ENCODE assay signal across 33 cellular contexts in the genomic region with DNA sequence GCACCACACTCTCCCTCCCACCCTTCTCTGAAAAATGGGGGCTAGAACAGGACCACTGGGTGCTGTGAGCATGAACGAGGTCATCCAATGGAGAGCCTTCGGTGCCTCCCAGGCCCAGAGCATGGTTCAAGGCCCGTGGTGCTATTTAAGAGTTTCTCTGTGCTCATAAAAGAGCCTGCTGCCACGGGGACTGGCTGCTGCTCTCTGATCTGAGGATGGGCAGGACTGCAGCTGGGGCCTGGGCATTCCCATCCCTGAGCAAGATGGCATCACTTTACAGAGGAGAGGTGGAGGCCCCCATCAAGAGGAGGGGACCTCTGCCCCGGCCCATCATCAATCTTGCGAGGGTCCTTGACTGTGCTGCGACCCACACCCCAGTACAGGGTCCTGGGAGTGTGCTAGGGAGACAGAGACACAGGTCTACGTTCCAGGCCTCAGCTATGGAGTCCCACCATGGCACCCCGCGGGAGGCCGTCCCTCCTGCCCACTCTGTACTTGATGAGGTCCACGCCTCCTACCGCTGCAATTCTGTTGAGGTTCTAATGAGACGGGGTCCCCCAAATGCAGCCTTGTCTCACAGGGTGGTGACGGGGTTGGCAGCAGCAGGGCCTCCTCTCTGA.
DNase-seq lines count a peak whose midpoint lies in the region; ATAC-seq and TF ChIP-seq lines count a peak whose summit lies in the region.
"Had no signal": no experiment of that assay in that cellular context is flagged by ENCODE, and none has a peak within 500 bp of the region (broad histone marks: within the 10 kb centered on the region; RNA-seq: fewer than 3 reads in every experiment).

No MANE protein-coding gene starts in this region.

- no peaks in the 10 kb centered on the region for H3K27me3 ChIP-seq in right atrium auricular region
- peaks cover 0 to 4% (median 0%) of the 10 kb centered on the region in 3 experiments for H3K27me3 ChIP-seq in neuronal stem cell (ENCODE audit: control insufficient read depth in 3 of 3, insufficient read depth in 3 of 3, low read depth in 1 of 3, low read length in 3 of 3)
- peaks cover 2% of the 10 kb centered on the region for H3K27me3 ChIP-seq in osteoblast (ENCODE audit: insufficient read depth, low read length)
- H3K27me3 ChIP-seq: BE2C had no signal

- peak overlapping the region; percentile 87 for H2BK15ac ChIP-seq in neuronal stem cell (ENCODE audit: low read length)

- no CpG with 5 or more reads among the region's 15 CpGs for WGBS in neuronal stem cell (ENCODE audit: extremely low coverage in 2 of 2, insufficient read length in 2 of 2, insufficient replicate concordance in 1 of 2), 2 donors

- H2AK5ac ChIP-seq in neuronal stem cell (ENCODE audit: low read depth, low read length): no peak overlapping the region

- H3K36me3 Mint-ChIP-seq in activated T-helper 1 cell treated with anti-CD3 and anti-CD28 coated beads, Interleukin-12 subunit alpha, Interleukin-12 subunit beta, Interleukin-2, Interleukin-4 antibody, amounts not matched to agents 30 ng/mL and 10 ng/mL and 1 ng/mL, durations not matched to agents 14 hours and 24 hours and 36 hours (ENCODE audit: low read depth): no peaks in the 10 kb centered on the region
- H3K36me3 Mint-ChIP-seq: CD14-positive monocyte; CD4-positive, alpha-beta memory T cell; CD4-positive, CD25-positive, alpha-beta regulatory T cell; CD8-positive, alpha-beta memory T cell; CD8-positive, alpha-beta T cell had no signal

- no peak overlapping the region for H4K91ac ChIP-seq in neuronal stem cell (ENCODE audit: low read depth, low read length, poor library complexity)

- intact Hi-C loops in Right ventricle myocardium inferior (cut with DNase I): no loop called here
- intact Hi-C loops in activated T-helper 1 cell treated with anti-CD3 and anti-CD28 coated beads, Interleukin-12 subunit alpha, Interleukin-12 subunit beta, Interleukin-2, Interleukin-4 antibody, amounts not matched to agents 30 ng/mL and 10 ng/mL and 1 ng/mL, durations not matched to agents 14 hours and 24 hours and 36 hours (cut with micrococcal nuclease): no loop called here

- DNase-seq in Right ventricle myocardium inferior (ENCODE audit: missing footprints) (peak; percentile 51), right atrium auricular region (ENCODE audit: low spot score) (no peak), neuronal stem cell (ENCODE audit: low spot score) (no peak), osteoblast (ENCODE audit: insufficient read length, low spot score, missing footprints) (peak; percentile 57), GM19240 (ENCODE audit: insufficient read length, low spot score) (no peak)
- DNase-seq in activated T-helper 1 cell treated with anti-CD3 and anti-CD28 coated beads, Interleukin-12 subunit alpha, Interleukin-12 subunit beta, Interleukin-2, Interleukin-4 antibody, amounts not matched to agents 30 ng/mL and 10 ng/mL and 1 ng/mL, durations not matched to agents 14 hours and 24 hours and 36 hours (ENCODE audit: low spot score): no peak
- DNase-seq: 8988T; ACHN; AML-193; BE2C; C1 segment of cervical spinal cord; Caco-2; Calu3; CD4-positive, alpha-beta memory T cell; CD4-positive, alpha-beta T cell; CD4-positive, CD25-positive, alpha-beta regulatory T cell; CD8-positive, alpha-beta memory T cell; CD8-positive, alpha-beta T cell; COR-L47; DMS 273 treated with DMSO at 0.1 percent for 48 hours; DMS153; DMS53; DMS79; DMS79 treated with DMSO at 0.1 percent for 48 hours; DND-41; EL had no signal

- no peak overlapping the region for H3K4me2 ChIP-seq in neuronal stem cell (ENCODE audit: insufficient read depth, low read length, poor library complexity, severe bottlenecking)
- no peak overlapping the region for H3K4me2 ChIP-seq in osteoblast (ENCODE audit: insufficient read depth, low read length)
- H3K4me2 ChIP-seq: A549; BLaER1; BLaER1 treated with 17β-estradiol and CSF1 and Interleukin-3, amounts not matched to agents 10 nM and 100 nM had no signal

- H3K27ac Mint-ChIP-seq in activated T-helper 1 cell treated with anti-CD3 and anti-CD28 coated beads, Interleukin-12 subunit alpha, Interleukin-12 subunit beta, Interleukin-2, Interleukin-4 antibody, amounts not matched to agents 30 ng/mL and 10 ng/mL and 1 ng/mL, durations not matched to agents 14 hours and 24 hours and 36 hours: no peak overlapping the region
- H3K27ac Mint-ChIP-seq: B cell; CD14-positive monocyte; CD4-positive, alpha-beta memory T cell; CD4-positive, alpha-beta T cell; CD4-positive, CD25-positive, alpha-beta regulatory T cell; CD8-positive, alpha-beta memory T cell; CD8-positive, alpha-beta T cell had no signal

- H2BK12ac ChIP-seq in neuronal stem cell (ENCODE audit: low read length): no peak overlapping the region

- no peaks in the 10 kb centered on the region for H3K79me1 ChIP-seq in neuronal stem cell (ENCODE audit: low read depth, low read length)

- H3K23ac ChIP-seq in neuronal stem cell (ENCODE audit: low read depth, low read length, poor library complexity): no peak overlapping the region

- H3K9me3 ChIP-seq in right atrium auricular region (peaks cover 0 to 17% of the 10 kb centered on the region in 2 donors), neuronal stem cell (replicated peaks in 1 of 2; ENCODE audit: control insufficient read depth in 2 of 2, insufficient read depth in 1 of 2, low read depth in 1 of 2, low read length in 2 of 2) (no peaks in the 10 kb centered on the region), osteoblast (ENCODE audit: low read depth, low read length) (no peaks in the 10 kb centered on the region)
- H3K9me3 ChIP-seq: A549; BE2C; BLaER1; BLaER1 treated with 17β-estradiol and CSF1 and Interleukin-3, amounts not matched to agents 10 nM and 100 nM; Caco-2 had no signal

- peak overlapping the region; percentile 11 for H3K18ac ChIP-seq in neuronal stem cell (ENCODE audit: low read length)

- no peak overlapping the region for H2AFZ ChIP-seq in neuronal stem cell (ENCODE audit: low read length)
- H2AFZ ChIP-seq in osteoblast (ENCODE audit: low read length): no peak overlapping the region

- no peak overlapping the region for H3K4me3 Mint-ChIP-seq in activated T-helper 1 cell treated with anti-CD3 and anti-CD28 coated beads, Interleukin-12 subunit alpha, Interleukin-12 subunit beta, Interleukin-2, Interleukin-4 antibody, amounts not matched to agents 30 ng/mL and 10 ng/mL and 1 ng/mL, durations not matched to agents 14 hours and 24 hours and 36 hours
- H3K4me3 Mint-ChIP-seq: B cell; CD4-positive, alpha-beta memory T cell; CD4-positive, alpha-beta T cell; CD4-positive, CD25-positive, alpha-beta regulatory T cell; CD8-positive, alpha-beta memory T cell; CD8-positive, alpha-beta T cell had no signal

- H3K9ac ChIP-seq in neuronal stem cell (ENCODE audit: low read depth, low read length, poor library complexity): no peak overlapping the region
- H3K9ac ChIP-seq: BLaER1; BLaER1 treated with 17β-estradiol and CSF1 and Interleukin-3, amounts not matched to agents 10 nM and 100 nM had no signal

- H3K36me3 ChIP-seq in right atrium auricular region (no peaks in the 10 kb centered on the region), neuronal stem cell (replicated peaks in 1 of 2; ENCODE audit: control insufficient read depth in 2 of 2, insufficient read depth in 2 of 2, low read length in 2 of 2) (no peaks in the 10 kb centered on the region), osteoblast (ENCODE audit: insufficient read depth, low read length) (no peaks in the 10 kb centered on the region)
- H3K36me3 ChIP-seq: BE2C; BLaER1; BLaER1 treated with 17β-estradiol and CSF1 and Interleukin-3, amounts not matched to agents 10 nM and 100 nM had no signal

- no peaks in the 10 kb centered on the region for H4K20me1 ChIP-seq in osteoblast (ENCODE audit: insufficient read depth, low read length)
- H4K20me1 ChIP-seq: BLaER1; BLaER1 treated with 17β-estradiol and CSF1 and Interleukin-3, amounts not matched to agents 10 nM and 100 nM had no signal

- H2BK5ac ChIP-seq in neuronal stem cell (ENCODE audit: low read length): peak overlapping the region; percentile 35

- H4K8ac ChIP-seq in neuronal stem cell (ENCODE audit: low read depth, low read length): no peak overlapping the region

- no peak for ATAC-seq in Right ventricle myocardium inferior
- ATAC-seq: A549; CD8-positive, alpha-beta T cell had no signal

- no peaks in the 10 kb centered on the region for H3K4me1 Mint-ChIP-seq in activated T-helper 1 cell treated with anti-CD3 and anti-CD28 coated beads, Interleukin-12 subunit alpha, Interleukin-12 subunit beta, Interleukin-2, Interleukin-4 antibody, amounts not matched to agents 30 ng/mL and 10 ng/mL and 1 ng/mL, durations not matched to agents 14 hours and 24 hours and 36 hours (ENCODE audit: low read depth)
- H3K4me1 Mint-ChIP-seq: B cell; CD14-positive monocyte; CD4-positive, alpha-beta memory T cell; CD4-positive, CD25-positive, alpha-beta regulatory T cell; CD8-positive, alpha-beta memory T cell had no signal

- H3K4ac ChIP-seq in neuronal stem cell (ENCODE audit: low read length): no peak overlapping the region

- no peaks in the 10 kb centered on the region for H3K9me3 Mint-ChIP-seq in activated T-helper 1 cell treated with anti-CD3 and anti-CD28 coated beads, Interleukin-12 subunit alpha, Interleukin-12 subunit beta, Interleukin-2, Interleukin-4 antibody, amounts not matched to agents 30 ng/mL and 10 ng/mL and 1 ng/mL, durations not matched to agents 14 hours and 24 hours and 36 hours
- H3K9me3 Mint-ChIP-seq: CD4-positive, alpha-beta T cell had no signal

- no peaks in the 10 kb centered on the region for H3K79me2 ChIP-seq in osteoblast (ENCODE audit: insufficient read depth, low read length)

- H3K27ac ChIP-seq in right atrium auricular region (no peak overlapping the region), neuronal stem cell (replicated peaks; ENCODE audit: low read length) (no peak overlapping the region), osteoblast (ENCODE audit: low read depth, low read length) (no peak overlapping the region)
- H3K27ac ChIP-seq: 22Rv1; A549; BLaER1; BLaER1 treated with 17β-estradiol and CSF1 and Interleukin-3, amounts not matched to agents 10 nM and 100 nM; C4-2B had no signal

- no peak for TF ChIP-seq CTCF in right atrium auricular region (IDR thresholded peaks at IDR 0.05)
- no peak for TF ChIP-seq CTCF in osteoblast (IDR thresholded peaks at IDR 0.05; ENCODE audit: extremely low read depth, low read depth, low read length)

- H3K4me3 ChIP-seq in right atrium auricular region: no peak overlapping the region
- no peak overlapping the region for H3K4me3 ChIP-seq in neuronal stem cell (ENCODE audit: low read length in 2 of 2)
- H3K4me3 ChIP-seq in osteoblast (ENCODE audit: insufficient read depth, low read length): no peak overlapping the region
- H3K4me3 ChIP-seq: A549; BLaER1; BLaER1 treated with 17β-estradiol and CSF1 and Interleukin-3, amounts not matched to agents 10 nM and 100 nM had no signal

- no peaks in the 10 kb centered on the region for H3K27me3 Mint-ChIP-seq in activated T-helper 1 cell treated with anti-CD3 and anti-CD28 coated beads, Interleukin-12 subunit alpha, Interleukin-12 subunit beta, Interleukin-2, Interleukin-4 antibody, amounts not matched to agents 30 ng/mL and 10 ng/mL and 1 ng/mL, durations not matched to agents 14 hours and 24 hours and 36 hours (ENCODE audit: insufficient read depth)
- H3K27me3 Mint-ChIP-seq: CD4-positive, CD25-positive, alpha-beta regulatory T cell had no signal

- H3K4me1 ChIP-seq in right atrium auricular region: no peaks in the 10 kb centered on the region
- peaks cover 0 to 6% of the 10 kb centered on the region in 2 donors for H3K4me1 ChIP-seq in neuronal stem cell (ENCODE audit: control insufficient read depth in 2 of 2, insufficient read depth in 1 of 2, low read depth in 1 of 2, low read length in 2 of 2)
- no peaks in the 10 kb centered on the region for H3K4me1 ChIP-seq in osteoblast (ENCODE audit: insufficient read depth, low read length)
- H3K4me1 ChIP-seq: A549; BE2C; BLaER1; BLaER1 treated with 17β-estradiol and CSF1 and Interleukin-3, amounts not matched to agents 10 nM and 100 nM; Caco-2 had no signal

- H3K14ac ChIP-seq in neuronal stem cell (ENCODE audit: low read length): peak overlapping the region; percentile 58

- no peak overlapping the region for H2BK120ac ChIP-seq in neuronal stem cell (ENCODE audit: low read depth, low read length)

Comparison
In these comparisons a context has a peak if more than half of its experiments do, and no peak if none do; other contexts are left out.
1. DNase-seq: peak in Right ventricle myocardium inferior (single experiment) and osteoblast (single experiment); none in right atrium auricular region (single experiment), neuronal stem cell (single experiment), GM19240 (single experiment) and activated T-helper 1 cell treated with anti-CD3 and anti-CD28 coated beads, Interleukin-12 subunit alpha, Interleukin-12 subunit beta, Interleukin-2, Interleukin-4 antibody, amounts not matched to agents 30 ng/mL and 10 ng/mL and 1 ng/mL, durations not matched to agents 14 hours and 24 hours and 36 hours (single experiment).